18 cellular contexts compared by ENCODE assay signal in genomic region chr20:10522328-10522727, GRCh38.
A peak's percentile ranks its signal among the peaks of the same experiment; 100 is the strongest.
DNase-seq lines count a peak whose midpoint lies in the region; ATAC-seq, FAIRE-seq and TF ChIP-seq lines count a peak whose summit lies in the region.
"Had no signal": no experiment of that assay in that cellular context is flagged by ENCODE, and none has a peak within 500 bp of the region (broad histone marks: within the 10 kb centered on the region; RNA-seq: fewer than 3 reads in every experiment).

No MANE protein-coding gene starts in this region.

- no peaks in the 10 kb centered on the region for H3K9me3 Mint-ChIP-seq in HFFc6
- H3K9me3 Mint-ChIP-seq: CD4-positive, alpha-beta T cell had no signal

- H3K23ac ChIP-seq in H1 (ENCODE audit: insufficient read length) (no peak overlapping the region), trophoblast cell (ENCODE audit: low read length) (peak overlapping the region; percentile 82)

- H4K5ac ChIP-seq in H1 (ENCODE audit: insufficient read length, low read depth, low read length), result no peak overlapping the region

- TF ChIP-seq EP300 in H1 (IDR thresholded peaks at IDR 0.05; ENCODE audit: borderline replicate concordance in 1 of 2, low read depth in 2 of 2, low read length in 2 of 2), result no peak

- H3K18ac ChIP-seq in H1 (ENCODE audit: extremely low read depth, low read length) (no peak overlapping the region), trophoblast cell (ENCODE audit: low read length) (peak overlapping the region; percentile 22)

- no peak for TF ChIP-seq POLR2A in H1 (IDR thresholded peaks at IDR 0.05; ENCODE audit: control extremely low read depth in 1 of 2, low read depth in 2 of 2, low read length in 2 of 2)

- H2BK120ac ChIP-seq in H1 (replicated peaks; ENCODE audit: low read depth, low read length), result no peak overlapping the region
- peak overlapping the region; percentile 10 for H2BK120ac ChIP-seq in trophoblast cell (ENCODE audit: insufficient read depth, low read length, poor library complexity)

- H3K27me3 ChIP-seq in H1 (replicated peaks in 1 of 4; ENCODE audit: control insufficient read depth in 3 of 4, extremely low read depth in 1 of 4, insufficient read depth in 3 of 4, low read length in 3 of 4) (no peaks in the 10 kb centered on the region), trophoblast cell (ENCODE audit: insufficient read depth, low read length) (no peaks in the 10 kb centered on the region)

- DNase-seq in HFFc6 (no peak), NCI-H69 (lab: John Stamatoyannopoulos, UW) (peak; percentile 58), H1 (ENCODE audit: low read depth in 1 of 2, low spot score in 2 of 2) (no peak), trophoblast cell (peak; percentile 53 to 81), NCI-H82 treated with DMSO at 0.1 percent for 48 hours (lab: John Stamatoyannopoulos, UW; ENCODE audit: unreplicated experiment) (no peak)
- DNase-seq in activated CD4-positive, alpha-beta T cell treated with anti-CD3 and anti-CD28 coated beads, Interleukin-2, amount 50 U/mL, for 4 hours, result no peak
- DNase-seq: Calu3; CD4-positive, alpha-beta T cell; DMS79 treated with DMSO at 0.1 percent for 48 hours; GM23248; NCI-H2081 treated with DMSO at 0.1 percent for 48 hours; NCI-H510A treated with DMSO at 0.1 percent for 48 hours; OCI-M1; SIG-M5 had no signal

- ATAC-seq in HG03469 (IDR thresholded peaks at IDR 0.05; ENCODE audit: unreplicated experiment), result no peak
- ATAC-seq: HCT116, K562 had no signal

- FAIRE-seq in H1 (lab: Jason Lieb, UNC), result no peak
- FAIRE-seq: K562 had no signal

- no peaks in the 10 kb centered on the region; the same call in 1 of the 2 replicates for H3K27me3 Mint-ChIP-seq in HFFc6 (ENCODE audit: insufficient read depth)
- H3K27me3 Mint-ChIP-seq: B cell; CD4-positive, alpha-beta T cell had no signal

- H3K36me3 Mint-ChIP-seq in HFFc6 (ENCODE audit: low read depth), result 0 out of 2 replicates have a peak, but pooled peaks cover 4% of the 10 kb centered on the region

- no peak overlapping the region for H4K91ac ChIP-seq in H1 (replicated peaks; ENCODE audit: insufficient read length, low read length)
- H4K91ac ChIP-seq in trophoblast cell (ENCODE audit: low read depth, low read length), result peak overlapping the region; percentile 76

- H4K8ac ChIP-seq in H1 (ENCODE audit: extremely low read depth, insufficient read depth, low read length) (no peak overlapping the region), trophoblast cell (ENCODE audit: low read depth, low read length) (no peak overlapping the region)

- no peaks in the 10 kb centered on the region for H3K23me2 ChIP-seq in H1 (ENCODE audit: low read depth, low read length)

- H3K27ac ChIP-seq in H1 (ENCODE audit: low read depth, low read length) (no peak overlapping the region), trophoblast cell (ENCODE audit: low read depth, low read length) (no peak overlapping the region)

- CTCF ChIA-PET in H1 (lab: Charles Lee; ENCODE audit: partially characterized antibody), result interaction anchor here (1.1 to 3.3 kb wide), 8 partner anchors 8 to 545 kb away, joined by 3 to 17 read pairs (median 5); no protein-coding TSS in a partner anchor

- no peak overlapping the region for H3K14ac ChIP-seq in H1 (ENCODE audit: insufficient read length)
- H3K14ac ChIP-seq in trophoblast cell (ENCODE audit: low read length), result peak overlapping the region; percentile 62

- H3K9me3 ChIP-seq in H1 (ENCODE audit: insufficient read depth in 2 of 2, low read depth in 1 of 2, low read length in 1 of 2) (no peaks in the 10 kb centered on the region), trophoblast cell (ENCODE audit: insufficient read depth, low read depth, low read length) (no peaks in the 10 kb centered on the region)

- H3K4me3 ChIP-seq in H1 (ENCODE audit: extremely low read depth in 1 of 4, insufficient read depth in 2 of 4, low read depth in 3 of 4, low read length in 4 of 4) (no peak overlapping the region), trophoblast cell (ENCODE audit: low read depth, low read length) (no peak overlapping the region)
- H3K4me3 ChIP-seq: GM23248, K562 had no signal

- H3K79me2 ChIP-seq in H1 (ENCODE audit: control insufficient read depth in 1 of 2, insufficient read depth in 2 of 2, low read length in 2 of 2) (peaks cover 0 to 10% of the 10 kb centered on the region in 2 experiments; a peak in 1 of 4 replicates), trophoblast cell (ENCODE audit: control insufficient read depth, insufficient read depth, low read length, poor library complexity) (peaks cover 2% of the 10 kb centered on the region)

- H3K4me1 ChIP-seq in H1 (replicated peaks in 1 of 4; ENCODE audit: control insufficient read depth in 3 of 4, insufficient read depth in 4 of 4, low read length in 3 of 4) (peaks cover 5 to 12% (median 8%) of the 10 kb centered on the region in 4 experiments), trophoblast cell (ENCODE audit: control insufficient read depth in 1 of 2, insufficient read depth in 2 of 2, low read length in 2 of 2) (peaks cover 13 to 19% of the 10 kb centered on the region in 2 experiments)

- H3K36me3 ChIP-seq in H1 (ENCODE audit: control insufficient read depth in 2 of 4, insufficient read depth in 4 of 4, low read length in 3 of 4), result no peaks in the 10 kb centered on the region
- H3K36me3 ChIP-seq in trophoblast cell (ENCODE audit: control insufficient read depth in 1 of 2, insufficient read depth in 2 of 2, low read length in 2 of 2), result no peaks in the 10 kb centered on the region

- H4K20me1 ChIP-seq in H1 (replicated peaks in 1 of 2; ENCODE audit: control insufficient read depth in 1 of 2, insufficient read depth in 2 of 2, low read length in 2 of 2), result no peaks in the 10 kb centered on the region

- no peak for TF ChIP-seq RAD21 in H1 (IDR thresholded peaks at IDR 0.05 in 1 of 2, conservative IDR thresholded peaks at IDR 0.05 in 1 of 2; ENCODE audit: low read depth in 2 of 2, low read length in 2 of 2)

- H2BK20ac ChIP-seq in H1 (ENCODE audit: low read length), result no peak overlapping the region

- H3K4me3 Mint-ChIP-seq in HFFc6, result no peak overlapping the region
- H3K4me3 Mint-ChIP-seq: B cell; CD4-positive, alpha-beta T cell had no signal

- H2BK5ac ChIP-seq in H1 (ENCODE audit: low read depth, low read length) (no peak overlapping the region), trophoblast cell (ENCODE audit: low read depth, low read length, poor library complexity) (peak overlapping the region; percentile 42)

- WGBS in H1 (ENCODE audit: extremely low coverage in 1 of 2, insufficient coverage in 1 of 2, insufficient read length in 1 of 2, insufficient replicate concordance in 2 of 2, low coverage in 1 of 2, low lambda C conversion rate in 2 of 2, missing lambda C conversion rate in 1 of 2), 2 experiments, result 84% methylated on average over 8 of the region's 8 CpGs; no CpG with 5 or more reads in 1 of the 2 experiments
- no CpG with 5 or more reads among the region's 8 CpGs for WGBS in trophoblast cell (ENCODE audit: extremely low coverage, insufficient coverage, insufficient read length)

- H3K4me1 Mint-ChIP-seq in HFFc6 (ENCODE audit: low read depth), result peaks cover 66% of the 10 kb centered on the region

- no peak overlapping the region for H3K56ac ChIP-seq in H1 (replicated peaks; ENCODE audit: insufficient read length, low read depth, low read length)

- POLR2A ChIA-PET in H1 (lab: Charles Lee; ENCODE audit: partially characterized antibody), result no interaction called here

- peaks cover 2% of the 10 kb centered on the region; the same call in 1 of the 2 replicates for H3K79me1 ChIP-seq in H1 (ENCODE audit: low read depth, low read length)
- H3K79me1 ChIP-seq in trophoblast cell (ENCODE audit: low read length), result peaks cover 14% of the 10 kb centered on the region

- H3K4ac ChIP-seq in H1 (replicated peaks; ENCODE audit: insufficient read length, low read depth, low read length) (no peak overlapping the region), trophoblast cell (ENCODE audit: low read depth, low read length) (peak overlapping the region; percentile 12)

- H3K27ac Mint-ChIP-seq in HFFc6, result peak overlapping the region; percentile 78
- H3K27ac Mint-ChIP-seq: B cell; CD4-positive, alpha-beta T cell had no signal

- H3K4me2 ChIP-seq in H1 (ENCODE audit: insufficient read depth in 1 of 2, low read depth in 2 of 2, low read length in 2 of 2) (no peak overlapping the region), trophoblast cell (ENCODE audit: low read length) (no peak overlapping the region)

- H2BK12ac ChIP-seq in H1 (ENCODE audit: low read depth, low read length), result no peak overlapping the region
- H2BK12ac ChIP-seq in trophoblast cell (ENCODE audit: low read length), result peak overlapping the region; percentile 64

- H3K9ac ChIP-seq in H1 (replicated peaks in 1 of 4; ENCODE audit: extremely low read depth in 1 of 4, low read depth in 3 of 4, low read length in 3 of 4) (no peak overlapping the region), trophoblast cell (ENCODE audit: low read length) (no peak overlapping the region)
- H3K9ac ChIP-seq: GM23248 had no signal

- TF ChIP-seq CTCF in HFFc6 (IDR thresholded peaks at IDR 0.05) (no peak), H1 (IDR thresholded peaks at IDR 0.05; ENCODE audit: control extremely low read depth in 1 of 3, insufficient read depth in 1 of 3, low read depth in 1 of 3, low read length in 3 of 3) (no peak)

- H4K12ac ChIP-seq in trophoblast cell (ENCODE audit: low read depth, low read length), result no peak overlapping the region

- no peak overlapping the region for H2BK15ac ChIP-seq in H1 (ENCODE audit: low read length)

- H2AFZ ChIP-seq in H1 (ENCODE audit: low read length), result no peak overlapping the region
- peak overlapping the region; percentile 62 for H2AFZ ChIP-seq in trophoblast cell (ENCODE audit: insufficient read depth, low read length, poor library complexity)
- H2AFZ ChIP-seq: GM23248 had no signal

- H2AK5ac ChIP-seq in H1 (ENCODE audit: low read depth, low read length), result no peak overlapping the region
- peak overlapping the region; percentile 88 for H2AK5ac ChIP-seq in trophoblast cell (ENCODE audit: low read length)

TF ChIP-seq in H1, 55 proteins besides CTCF, POLR2A, EP300 and RAD21:
- TF ChIP-seq NRF1 (IDR thresholded peaks at IDR 0.05; ENCODE audit: low read depth, low read length), result no peak
- TF ChIP-seq, protein P1, sequence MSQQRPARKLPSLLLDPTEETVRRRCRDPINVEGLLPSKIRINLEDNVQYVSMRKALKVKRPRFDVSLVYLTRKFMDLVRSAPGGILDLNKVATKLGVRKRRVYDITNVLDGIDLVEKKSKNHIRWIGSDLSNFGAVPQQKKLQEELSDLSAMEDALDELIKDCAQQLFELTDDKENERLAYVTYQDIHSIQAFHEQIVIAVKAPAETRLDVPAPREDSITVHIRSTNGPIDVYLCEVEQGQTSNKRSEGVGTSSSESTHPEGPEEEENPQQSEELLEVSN (IDR thresholded peaks at IDR 0.05), result peak; percentile 74

Comparison
In these comparisons a context has a peak if more than half of its experiments do, and no peak if none do; other contexts are left out.
1. DNase-seq: peak in NCI-H69 (single experiment) and trophoblast cell (2 of 2); none in HFFc6 (single experiment), H1 (0 of 2), NCI-H82 treated with DMSO at 0.1 percent for 48 hours (single experiment) and activated CD4-positive, alpha-beta T cell treated with anti-CD3 and anti-CD28 coated beads, Interleukin-2, amount 50 U/mL, for 4 hours (0 of 2).